8 cellular contexts compared by ENCODE assay signal in genomic region chr1:72693899-72694298, GRCh38.
"Had no signal": no experiment of that assay in that cellular context is flagged by ENCODE, and none has a peak within 500 bp of the region (broad histone marks: within the 10 kb centered on the region; RNA-seq: fewer than 3 reads in every experiment).

No MANE protein-coding gene starts in this region.

- DNase-seq: GDM1, GF-D8 had no signal

- H3K4me3 ChIP-seq: GM12878 had no signal

- FAIRE-seq: G401.6, GM12878, GM12891, GM12892, GM18507, GM19239 had no signal

- ATAC-seq: GM12878 had no signal
